Comparison of ENCODE assay signal across 8 cellular contexts in the genomic region with DNA sequence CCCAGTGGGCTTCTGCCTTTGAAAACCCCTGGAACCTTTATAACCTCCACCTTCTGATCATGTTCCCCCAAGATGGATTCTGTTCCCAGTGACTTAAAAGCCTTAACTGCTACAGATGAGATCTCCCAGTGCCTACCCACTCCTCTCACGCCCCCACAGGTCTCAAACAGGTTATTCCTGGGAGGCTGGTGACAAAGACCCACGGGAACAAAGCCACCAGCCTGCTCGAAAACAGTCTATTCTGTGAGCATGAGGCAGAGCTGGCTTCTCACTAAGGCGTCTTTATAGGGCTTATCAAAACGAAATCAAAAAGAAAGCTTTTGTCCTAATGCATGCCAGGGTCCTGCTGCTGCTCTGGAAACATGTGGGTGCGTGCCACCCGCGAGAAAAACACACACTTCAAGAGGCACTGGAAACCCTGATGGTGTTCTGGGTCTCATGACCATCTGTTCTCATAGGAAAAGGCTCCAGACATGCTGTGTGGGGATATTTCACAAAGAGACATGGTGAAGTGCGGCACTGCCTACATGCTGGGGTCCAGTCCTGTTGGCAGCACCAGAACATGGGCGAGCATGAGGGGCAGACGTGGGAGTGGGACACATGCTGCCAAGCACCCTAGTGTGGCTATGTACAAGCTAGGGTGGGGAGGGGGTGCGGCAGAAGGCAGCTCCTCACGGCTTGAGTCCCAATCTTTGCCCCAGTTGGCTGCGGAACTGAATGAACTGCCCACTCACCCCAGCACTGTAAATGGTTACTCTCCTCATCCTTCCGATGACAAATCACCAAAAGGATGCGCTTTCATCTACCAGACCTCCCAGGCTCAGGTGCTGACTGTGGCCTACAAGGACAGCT. TPM values are rescaled to one million over a fixed set of nuclear protein-coding genes. Genes with fewer than 3 reads are reported as not detected.
DNase-seq lines count a peak whose midpoint lies in the region; ATAC-seq, FAIRE-seq and TF ChIP-seq lines count a peak whose summit lies in the region.

No MANE protein-coding gene starts in this region.

- no peaks in the 10 kb centered on the region for H3K27me3 ChIP-seq in mononuclear cell (ENCODE audit: insufficient read depth, low read length)

- no peak for TF ChIP-seq EP300 in A549 (IDR thresholded peaks at IDR 0.05)

- peak overlapping the region; percentile 95 for H3K4me2 ChIP-seq in A549

- no peak for TF ChIP-seq POLR2A in A549 (IDR thresholded peaks at IDR 0.05; ENCODE audit: low read length)

- peaks cover 9% of the 10 kb centered on the region for H3K36me3 Mint-ChIP-seq in brain

- H3K27ac Mint-ChIP-seq in brain = peak overlapping the region; percentile 64 to 94 (median 87)

- H3K4me3 Mint-ChIP-seq in brain = peak overlapping the region; percentile 90 to 99 (median 92)

- POLR2A ChIA-PET in A549 (lab: Yijun Ruan, JAX) = no interaction called here

- TF ChIP-seq RAD21 in A549 (conservative IDR thresholded peaks at IDR 0.05 in 1 of 2, IDR thresholded peaks at IDR 0.05 in 1 of 2) = no peak

- no peak for FAIRE-seq in A549 (lab: Jason Lieb, UNC)

- no peak for TF ChIP-seq CTCF in A549 (IDR thresholded peaks at IDR 0.05)
- TF ChIP-seq CTCF in brain (conservative IDR thresholded peaks at IDR 0.05) = no peak

- H3K27me3 Mint-ChIP-seq in brain = peaks cover 24% of the 10 kb centered on the region

- ATAC-seq in A549 (no peak), GM19035 (IDR thresholded peaks at IDR 0.05; ENCODE audit: unreplicated experiment) (no peak), HG03432 (IDR thresholded peaks at IDR 0.05; ENCODE audit: unreplicated experiment) (no peak)

- H3K4me3 ChIP-seq in A549 = peak overlapping the region; percentile 96; the same call in 1 of the 3 replicates
- peak overlapping the region; percentile 62 for H3K4me3 ChIP-seq in Jurkat, Clone E6-1 (ENCODE audit: low read length)
- H3K4me3 ChIP-seq in mononuclear cell (ENCODE audit: low read length) = peak overlapping the region; percentile 81

- no peaks in the 10 kb centered on the region for H3K9me3 Mint-ChIP-seq in brain

- H3K4me1 Mint-ChIP-seq in brain = peaks cover 72% of the 10 kb centered on the region

- DNase-seq in A549 (ENCODE audit: low read depth in 1 of 2, low spot score in 1 of 2) (no peak), inferior parietal cortex (ENCODE audit: extremely low spot score) (no peak), D341Med (ENCODE audit: low spot score) (no peak)
- DNase-seq in Jurkat, Clone E6-1 (ENCODE audit: low read depth, low spot score) = no peak

- WGBS in A549 (ENCODE audit: missing lambda C conversion rate) = 87% methylated on average over 16 of the region's 16 CpGs

- H3K9me3 ChIP-seq in A549 (no peaks in the 10 kb centered on the region), mononuclear cell (ENCODE audit: low read depth, low read length) (no peaks in the 10 kb centered on the region)

- peaks cover 27% of the 10 kb centered on the region; the same call in 2 of the 3 replicates for H3K4me1 ChIP-seq in A549
- peaks cover 79% of the 10 kb centered on the region for H3K4me1 ChIP-seq in mononuclear cell (ENCODE audit: insufficient read depth, low read length)

- CTCF ChIA-PET in A549 (lab: Yijun Ruan, JAX) = interaction anchor here (0.5 to 2.4 kb wide), 8 partner anchors 9 to 113 kb away, joined by 3 to 10 read pairs (median 3); no protein-coding TSS in a partner anchor

- H3K27ac ChIP-seq in A549 = peak overlapping the region in 1 of 2 experiments; percentile 95; a peak in 1 of 6 replicates

TF ChIP-seq in A549, 52 proteins besides CTCF, POLR2A, EP300 and RAD21:
- TF ChIP-seq, protein P1, sequence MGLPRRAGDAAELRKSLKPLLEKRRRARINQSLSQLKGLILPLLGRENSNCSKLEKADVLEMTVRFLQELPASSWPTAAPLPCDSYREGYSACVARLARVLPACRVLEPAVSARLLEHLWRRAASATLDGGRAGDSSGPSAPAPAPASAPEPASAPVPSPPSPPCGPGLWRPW (IDR thresholded peaks at IDR 0.05) = no peak
- TF ChIP-seq HOXB5 (CRISPR knock-in tag; IDR thresholded peaks at IDR 0.05) = no peak
- no peak for TF ChIP-seq RCOR1 (IDR thresholded peaks at IDR 0.05; ENCODE audit: low read depth, low read length)
- TF ChIP-seq TP53 (CRISPR knock-in tag; IDR thresholded peaks at IDR 0.05) = no peak
- TF ChIP-seq POLR2AphosphoS2 (conservative IDR thresholded peaks at IDR 0.05; ENCODE audit: low read length) = no peak
- TF ChIP-seq CBX2 (IDR thresholded peaks at IDR 0.05; ENCODE audit: borderline replicate concordance, low read depth) = no peak
- TF ChIP-seq FOXS1 (CRISPR knock-in tag; IDR thresholded peaks at IDR 0.05) = no peak
- TF ChIP-seq MYC (IDR thresholded peaks at IDR 0.05; ENCODE audit: borderline replicate concordance, low read length) = no peak
- no peak for TF ChIP-seq RFX5 (IDR thresholded peaks at IDR 0.05)
- no peak for TF ChIP-seq SMC3 (IDR thresholded peaks at IDR 0.05)
- TF ChIP-seq, protein P2, sequence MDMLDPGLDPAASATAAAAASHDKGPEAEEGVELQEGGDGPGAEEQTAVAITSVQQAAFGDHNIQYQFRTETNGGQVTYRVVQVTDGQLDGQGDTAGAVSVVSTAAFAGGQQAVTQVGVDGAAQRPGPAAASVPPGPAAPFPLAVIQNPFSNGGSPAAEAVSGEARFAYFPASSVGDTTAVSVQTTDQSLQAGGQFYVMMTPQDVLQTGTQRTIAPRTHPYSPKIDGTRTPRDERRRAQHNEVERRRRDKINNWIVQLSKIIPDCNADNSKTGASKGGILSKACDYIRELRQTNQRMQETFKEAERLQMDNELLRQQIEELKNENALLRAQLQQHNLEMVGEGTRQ (IDR thresholded peaks at IDR 0.05) = no peak
- no peak for TF ChIP-seq MAFK (IDR thresholded peaks at IDR 0.05; ENCODE audit: partially characterized antibody)

RNA-seq across cellular contexts. Expression of a gene that starts 2.1 kb away (rescaled TPM):
- 535 and 848 TPM in 2 replicates for polyA plus RNA-seq in A549 (2011; rRNA removed)
- polyA plus RNA-seq in A549 (2012; cell fraction: cytosol; rRNA removed) = 405 and 481 TPM in 2 replicates
- polyA plus RNA-seq in A549 (2012; cell fraction: nucleus; rRNA removed) = 108 and 284 TPM in 2 replicates
- polyA plus RNA-seq in A549 (2017; fragmentation: RNase III; extraction: RNeasy Plus Mini Kit Qiagen cat#74134 plus additional on column Dnase treatment) = 375 to 385 TPM (median 377 TPM) in 3 replicates
- 309 and 380 TPM in 2 replicates for polyA minus RNA-seq in A549 (2011; rRNA and poly(A)+ RNA removed)
- 569 TPM for polyA plus RNA-seq in Jurkat, Clone E6-1 (2012; ENCODE audit: insufficient read depth, insufficient read length)
- 396 TPM for polyA plus RNA-seq in brain (ENCODE audit: insufficient read depth, low read depth, low replicate concordance)
- total RNA-seq in mononuclear cell = 102 TPM
